ENCODE assay signal across 2 cellular contexts in the genomic region with DNA sequence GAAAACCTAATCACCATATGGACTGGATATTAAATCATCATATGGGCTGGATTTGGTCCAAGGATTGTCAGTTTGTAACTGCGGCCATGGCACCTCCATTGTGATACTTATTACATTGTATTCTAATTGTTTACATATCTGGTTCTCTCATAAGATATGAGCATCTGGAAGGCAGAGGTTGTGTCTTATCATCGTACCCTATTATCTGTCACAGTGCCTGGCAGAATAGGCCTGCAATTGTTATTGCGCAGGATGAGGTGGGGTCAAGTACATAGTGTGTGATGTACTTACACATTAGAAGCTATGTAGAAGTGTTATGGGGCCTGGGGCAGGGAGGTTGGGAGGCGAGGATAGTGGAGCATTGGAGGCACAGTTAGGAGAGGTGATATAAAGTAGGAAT.
TF ChIP-seq lines count a peak whose summit lies in the region.

No MANE protein-coding gene starts in this region.

TF ChIP-seq in liver, 16 proteins besides CTCF, POLR2A, EP300 and RAD21:
- TF ChIP-seq, protein P1, sequence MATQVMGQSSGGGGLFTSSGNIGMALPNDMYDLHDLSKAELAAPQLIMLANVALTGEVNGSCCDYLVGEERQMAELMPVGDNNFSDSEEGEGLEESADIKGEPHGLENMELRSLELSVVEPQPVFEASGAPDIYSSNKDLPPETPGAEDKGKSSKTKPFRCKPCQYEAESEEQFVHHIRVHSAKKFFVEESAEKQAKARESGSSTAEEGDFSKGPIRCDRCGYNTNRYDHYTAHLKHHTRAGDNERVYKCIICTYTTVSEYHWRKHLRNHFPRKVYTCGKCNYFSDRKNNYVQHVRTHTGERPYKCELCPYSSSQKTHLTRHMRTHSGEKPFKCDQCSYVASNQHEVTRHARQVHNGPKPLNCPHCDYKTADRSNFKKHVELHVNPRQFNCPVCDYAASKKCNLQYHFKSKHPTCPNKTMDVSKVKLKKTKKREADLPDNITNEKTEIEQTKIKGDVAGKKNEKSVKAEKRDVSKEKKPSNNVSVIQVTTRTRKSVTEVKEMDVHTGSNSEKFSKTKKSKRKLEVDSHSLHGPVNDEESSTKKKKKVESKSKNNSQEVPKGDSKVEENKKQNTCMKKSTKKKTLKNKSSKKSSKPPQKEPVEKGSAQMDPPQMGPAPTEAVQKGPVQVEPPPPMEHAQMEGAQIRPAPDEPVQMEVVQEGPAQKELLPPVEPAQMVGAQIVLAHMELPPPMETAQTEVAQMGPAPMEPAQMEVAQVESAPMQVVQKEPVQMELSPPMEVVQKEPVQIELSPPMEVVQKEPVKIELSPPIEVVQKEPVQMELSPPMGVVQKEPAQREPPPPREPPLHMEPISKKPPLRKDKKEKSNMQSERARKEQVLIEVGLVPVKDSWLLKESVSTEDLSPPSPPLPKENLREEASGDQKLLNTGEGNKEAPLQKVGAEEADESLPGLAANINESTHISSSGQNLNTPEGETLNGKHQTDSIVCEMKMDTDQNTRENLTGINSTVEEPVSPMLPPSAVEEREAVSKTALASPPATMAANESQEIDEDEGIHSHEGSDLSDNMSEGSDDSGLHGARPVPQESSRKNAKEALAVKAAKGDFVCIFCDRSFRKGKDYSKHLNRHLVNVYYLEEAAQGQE (IDR thresholded peaks at IDR 0.05) = no peak
- no peak for TF ChIP-seq YY1 (IDR thresholded peaks at IDR 0.05)
- TF ChIP-seq HNF4A (conservative IDR thresholded peaks at IDR 0.05) = no peak
- no peak for TF ChIP-seq FOXA2 (IDR thresholded peaks at IDR 0.05)
- TF ChIP-seq JUND (IDR thresholded peaks at IDR 0.05) = no peak
- no peak for TF ChIP-seq TAF1 (conservative IDR thresholded peaks at IDR 0.05)
- TF ChIP-seq, protein P2, sequence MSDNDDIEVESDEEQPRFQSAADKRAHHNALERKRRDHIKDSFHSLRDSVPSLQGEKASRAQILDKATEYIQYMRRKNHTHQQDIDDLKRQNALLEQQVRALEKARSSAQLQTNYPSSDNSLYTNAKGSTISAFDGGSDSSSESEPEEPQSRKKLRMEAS (IDR thresholded peaks at IDR 0.05) = no peak
- no peak for TF ChIP-seq GABPA (IDR thresholded peaks at IDR 0.05 in 1 of 2, conservative IDR thresholded peaks at IDR 0.05 in 1 of 2)
- TF ChIP-seq SP1 (IDR thresholded peaks at IDR 0.05) = no peak
- TF ChIP-seq HNF4G (IDR thresholded peaks at IDR 0.05) = no peak
- no peak for TF ChIP-seq RXRA (IDR thresholded peaks at IDR 0.05)
- TF ChIP-seq, protein P3, sequence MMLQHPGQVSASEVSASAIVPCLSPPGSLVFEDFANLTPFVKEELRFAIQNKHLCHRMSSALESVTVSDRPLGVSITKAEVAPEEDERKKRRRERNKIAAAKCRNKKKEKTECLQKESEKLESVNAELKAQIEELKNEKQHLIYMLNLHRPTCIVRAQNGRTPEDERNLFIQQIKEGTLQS (IDR thresholded peaks at IDR 0.05) = no peak

TF ChIP-seq in HepG2, 621 proteins besides CTCF, POLR2A, EP300 and RAD21:
- no peak for TF ChIP-seq MLXIP (CRISPR knock-in tag; IDR thresholded peaks at IDR 0.05; ENCODE audit: borderline replicate concordance)
- TF ChIP-seq ZNF446 (CRISPR knock-in tag; IDR thresholded peaks at IDR 0.05) = no peak
- TF ChIP-seq RAD51 (IDR thresholded peaks at IDR 0.05; ENCODE audit: borderline replicate concordance) = no peak
- no peak for TF ChIP-seq KDM5A (IDR thresholded peaks at IDR 0.05; ENCODE audit: borderline replicate concordance, low read length)
- TF ChIP-seq, protein P4, sequence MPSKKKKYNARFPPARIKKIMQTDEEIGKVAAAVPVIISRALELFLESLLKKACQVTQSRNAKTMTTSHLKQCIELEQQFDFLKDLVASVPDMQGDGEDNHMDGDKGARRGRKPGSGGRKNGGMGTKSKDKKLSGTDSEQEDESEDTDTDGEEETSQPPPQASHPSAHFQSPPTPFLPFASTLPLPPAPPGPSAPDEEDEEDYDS (CRISPR knock-in tag; IDR thresholded peaks at IDR 0.05) = no peak
- TF ChIP-seq MIXL1 (CRISPR knock-in tag; IDR thresholded peaks at IDR 0.05) = no peak
- no peak for TF ChIP-seq ZNF674 (CRISPR knock-in tag; IDR thresholded peaks at IDR 0.05; ENCODE audit: low read depth)
- no peak for TF ChIP-seq TBX3 (IDR thresholded peaks at IDR 0.05; ENCODE audit: borderline replicate concordance)
- no peak for TF ChIP-seq ATM (IDR thresholded peaks at IDR 0.05; ENCODE audit: borderline replicate concordance)
- TF ChIP-seq SAFB2 (CRISPR knock-in tag; IDR thresholded peaks at IDR 0.05; ENCODE audit: borderline replicate concordance, low read depth) = no peak
- TF ChIP-seq MEIS1 (CRISPR knock-in tag; IDR thresholded peaks at IDR 0.05; ENCODE audit: borderline replicate concordance) = no peak
- TF ChIP-seq SPEN (CRISPR knock-in tag; IDR thresholded peaks at IDR 0.05; ENCODE audit: low read depth) = no peak
